In the genomic region with DNA sequence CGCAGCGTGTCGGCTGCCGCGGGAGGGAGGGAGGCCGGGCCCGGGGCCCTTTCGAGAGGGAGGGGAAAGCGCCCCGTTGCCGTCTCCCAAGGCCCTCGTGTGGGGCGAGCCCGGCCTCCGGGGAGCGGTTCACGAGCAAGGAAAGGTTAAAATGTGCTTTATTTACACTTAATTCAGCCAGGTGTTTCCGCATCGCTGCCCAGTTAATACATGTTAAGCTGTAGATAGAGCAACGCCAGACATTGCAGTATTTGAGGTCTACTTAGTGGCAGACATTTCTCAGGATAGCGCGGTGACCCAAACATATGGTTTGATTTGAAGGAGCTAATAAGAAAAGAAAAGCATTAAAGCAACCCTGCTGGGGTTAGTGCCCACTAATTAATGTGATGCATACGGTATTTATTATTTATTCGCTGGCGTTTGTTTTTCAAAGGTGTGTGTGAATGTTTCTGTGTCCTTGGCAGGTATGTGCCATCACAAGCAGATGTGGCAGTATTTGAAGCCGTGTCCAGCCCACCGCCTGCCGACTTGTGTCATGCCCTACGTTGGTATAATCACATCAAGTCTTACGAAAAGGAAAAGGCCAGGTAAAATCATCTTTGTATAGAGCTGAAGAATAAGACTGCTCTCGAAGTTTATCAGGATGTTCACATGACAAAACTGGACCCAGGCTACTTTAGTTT, we compare ENCODE assay signal across 8 cellular contexts. TPM values are rescaled to one million over a fixed set of nuclear protein-coding genes. Genes with fewer than 3 reads are reported as not detected.
DNase-seq lines count a peak whose midpoint lies in the region; ATAC-seq and TF ChIP-seq lines count a peak whose summit lies in the region.

No MANE protein-coding gene starts in this region.

- H3K27ac ChIP-seq in DND-41 (ENCODE audit: low read length) (peak overlapping the region; percentile 98), esophagus muscularis mucosa (replicated peaks in 1 of 4) (peak overlapping the region; percentile 87 to 94 (median 91))

- H3K27me3 Mint-ChIP-seq in nephron (ENCODE audit: low read depth) = peaks cover 3% of the 10 kb centered on the region

- H3K9me3 ChIP-seq in DND-41 (ENCODE audit: insufficient read depth, low read length, severe bottlenecking) (no peaks in the 10 kb centered on the region), esophagus muscularis mucosa (no peaks in the 10 kb centered on the region)

- peak; percentile 50 for ATAC-seq in DND-41 (ENCODE audit: insufficient read depth, low read depth)
- peak; percentile 52 for ATAC-seq in GM19438 (IDR thresholded peaks at IDR 0.05; ENCODE audit: low read depth, unreplicated experiment)
- ATAC-seq in HG03457 (IDR thresholded peaks at IDR 0.05; ENCODE audit: unreplicated experiment) = peak; percentile 35

- H3K4me3 ChIP-seq in DND-41 (ENCODE audit: low read depth in 1 of 2, low read length in 2 of 2) (peak overlapping the region; percentile 79 to 88; a peak in 3 of 4 replicates), WI38 (ENCODE audit: low read depth, low read length) (peak overlapping the region; percentile 99), esophagus muscularis mucosa (peak overlapping the region; percentile 75 to 84 (median 76))

- H3K36me3 ChIP-seq in DND-41 (ENCODE audit: insufficient read depth, low read length) (peaks cover 51% of the 10 kb centered on the region), esophagus muscularis mucosa (peaks cover 25 to 40% (median 29%) of the 10 kb centered on the region in 4 donors)

- H3K4me1 ChIP-seq in DND-41 (ENCODE audit: insufficient read depth, low read length) (peaks cover 47% of the 10 kb centered on the region), esophagus muscularis mucosa (peaks cover 23 to 44% (median 41%) of the 10 kb centered on the region in 4 donors)

- H3K4me1 Mint-ChIP-seq in nephron = peaks cover 37% of the 10 kb centered on the region

- no peaks in the 10 kb centered on the region for H3K27me3 ChIP-seq in DND-41 (ENCODE audit: insufficient read depth, low read length, poor library complexity)
- no peaks in the 10 kb centered on the region for H3K27me3 ChIP-seq in esophagus muscularis mucosa

- DNase-seq in DND-41 = no peak
- DNase-seq in esophagus muscularis mucosa (ENCODE audit: extremely low spot score) = peak; percentile 93
- DNase-seq in GOT3 (lab: John Stamatoyannopoulos, UW) = no peak
- no peak for DNase-seq in NCI-H2196 (lab: John Stamatoyannopoulos, UW; ENCODE audit: unreplicated experiment)

- peak overlapping the region; percentile 90 for H2AFZ ChIP-seq in DND-41 (ENCODE audit: low read depth, low read length)

- peak overlapping the region; percentile 99 to 100 (median 100) for H3K27ac Mint-ChIP-seq in nephron

- H3K4me3 Mint-ChIP-seq in nephron = peak overlapping the region; percentile 94 to 99 (median 99)

- peak overlapping the region; percentile 82 for H3K9ac ChIP-seq in DND-41 (ENCODE audit: low read depth, low read length)

- peak overlapping the region; percentile 81 for H3K4me2 ChIP-seq in DND-41 (ENCODE audit: insufficient read depth, low read length)

- TF ChIP-seq POLR2A in esophagus muscularis mucosa (IDR thresholded peaks at IDR 0.05; ENCODE audit: low read depth) = no peak

- H4K20me1 ChIP-seq in DND-41 (ENCODE audit: insufficient read depth, low read length) = peaks cover 34% of the 10 kb centered on the region; the same call in 1 of the 2 replicates

- intact Hi-C loops in esophagus muscularis mucosa (cut with DNase I) = loop anchor here (10.0 kb wide), 2 partner anchors 105 to 395 kb away; no protein-coding TSS in a partner anchor

- TF ChIP-seq CTCF in DND-41 (IDR thresholded peaks at IDR 0.05; ENCODE audit: borderline replicate concordance, extremely low read depth, low read length, poor library complexity, severe bottlenecking) (no peak), WI38 (IDR thresholded peaks at IDR 0.05; ENCODE audit: low read depth, low read length) (no peak), esophagus muscularis mucosa (IDR thresholded peaks at IDR 0.05) (no peak), nephron (IDR thresholded peaks at IDR 0.05; ENCODE audit: unreplicated experiment in 3 of 3) (no peak)

- H3K79me2 ChIP-seq in DND-41 (ENCODE audit: insufficient read depth, low read length) = peaks cover 78% of the 10 kb centered on the region

- H3K9me3 Mint-ChIP-seq in nephron = no peaks in the 10 kb centered on the region

- WGBS in esophagus muscularis mucosa = 11% methylated on average over 20 of the region's 31 CpGs

- TF ChIP-seq EP300 in esophagus muscularis mucosa (IDR thresholded peaks at IDR 0.05) = no peak

- H3K36me3 Mint-ChIP-seq in nephron (ENCODE audit: low read depth) = peaks cover 53% of the 10 kb centered on the region

RNA-seq across cellular contexts. Expression of a gene that starts 0.6 kb away (rescaled TPM):
- total RNA-seq in esophagus muscularis mucosa = 100 to 1,000 TPM; 219 to 381 (median 342) TPM

RNA-seq across cellular contexts. Expression of a gene that starts 1.0 kb away (rescaled TPM):
- 100 to 1,000 TPM in 1 of 4 donors, 10 to 100 TPM in 3; 83.5 to 101 (median 90.9) TPM for total RNA-seq in esophagus muscularis mucosa
